22 cellular contexts compared by ENCODE assay signal in genomic region chr9:25602366-25603044, GRCh38.
DNase-seq lines count a peak whose midpoint lies in the region; ATAC-seq and TF ChIP-seq lines count a peak whose summit lies in the region.
"Had no signal": no experiment of that assay in that cellular context is flagged by ENCODE, and none has a peak within 500 bp of the region (broad histone marks: within the 10 kb centered on the region; RNA-seq: fewer than 3 reads in every experiment).

No MANE protein-coding gene starts in this region.

- H3K27me3 ChIP-seq in trophoblast cell (ENCODE audit: insufficient read depth, low read length) (no peaks in the 10 kb centered on the region), stomach (no peaks in the 10 kb centered on the region)
- H3K27me3 ChIP-seq: body of pancreas had no signal

- no peak overlapping the region for H3K18ac ChIP-seq in trophoblast cell (ENCODE audit: low read length)

- H3K4me3 ChIP-seq in trophoblast cell (ENCODE audit: low read depth, low read length) (no peak overlapping the region), stomach (no peak overlapping the region)
- H3K4me3 ChIP-seq: body of pancreas had no signal

- peak overlapping the region; percentile 51 for H3K4me2 ChIP-seq in trophoblast cell (ENCODE audit: low read length)

- DNase-seq in DMS53 treated with DMSO at 0.1 percent for 48 hours (lab: John Stamatoyannopoulos, UW; ENCODE audit: unreplicated experiment) (peak; percentile 24), islet precursor cell (peak; percentile 61), trophoblast cell (peak; percentile 25 to 84), stomach (no peak), NCI-H2171 treated with DMSO at 0.1 percent for 48 hours (lab: John Stamatoyannopoulos, UW) (no peak)
- no peak for DNase-seq in activated naive CD4-positive, alpha-beta T cell (lab: John Stamatoyannopoulos, UW)
- DNase-seq: activated CD4-positive, alpha-beta T cell treated with anti-CD3 and anti-CD28 coated beads, Interleukin-2, amount 10 ng/mL, durations not matched to agents 7 days and 5 days; activated naive CD8-positive, alpha-beta T cell treated with anti-CD3 and anti-CD28 coated beads for 36 hours; body of pancreas; DMS 273 treated with DMSO at 0.1 percent for 48 hours; GF-D8; head of caudate nucleus; IMR-90; midbrain; NCI-H1436 treated with DMSO at 0.1 percent for 48 hours; NCI-H2227 treated with DMSO at 0.1 percent for 48 hours; NCI-H748 treated with DMSO at 0.1 percent for 48 hours; SHP77; substantia nigra had no signal

- no peak overlapping the region for H3K9ac ChIP-seq in trophoblast cell (ENCODE audit: low read length)

- H2BK5ac ChIP-seq in trophoblast cell (ENCODE audit: low read depth, low read length, poor library complexity) = peak overlapping the region; percentile 89

- H4K8ac ChIP-seq in trophoblast cell (ENCODE audit: low read depth, low read length) = peak overlapping the region; percentile 79

- H3K79me1 ChIP-seq in trophoblast cell (ENCODE audit: low read length) = peaks cover 4% of the 10 kb centered on the region

- TF ChIP-seq EP300 in stomach (IDR thresholded peaks at IDR 0.05) = no peak

- WGBS in trophoblast cell (ENCODE audit: extremely low coverage, insufficient coverage, insufficient read length) = no CpG with 5 or more reads among the region's 6 CpGs
- 23 to 49% (median 31%) methylated on average over 6 of the region's 6 CpGs for WGBS in stomach, 5 donors

- no peak overlapping the region for H3K23ac ChIP-seq in trophoblast cell (ENCODE audit: low read length)

- H3K36me3 ChIP-seq in trophoblast cell (ENCODE audit: control insufficient read depth in 1 of 2, insufficient read depth in 2 of 2, low read length in 2 of 2) (no peaks in the 10 kb centered on the region), stomach (no peaks in the 10 kb centered on the region)

- H2AK5ac ChIP-seq in trophoblast cell (ENCODE audit: low read length) = no peak overlapping the region

- no peak for TF ChIP-seq POLR2A in stomach (IDR thresholded peaks at IDR 0.05)

- TF ChIP-seq CTCF in VCaP (conservative IDR thresholded peaks at IDR 0.05) = no peak
- TF ChIP-seq CTCF in stomach (IDR thresholded peaks at IDR 0.05) = no peak

- intact Hi-C loops in stomach (cut with DNase I; ENCODE audit: low total_unique reads) = no loop called here

- no peak overlapping the region for H2BK120ac ChIP-seq in trophoblast cell (ENCODE audit: insufficient read depth, low read length, poor library complexity)

- H3K27ac ChIP-seq in VCaP = peak overlapping the region; percentile 97
- peak overlapping the region; percentile 93 for H3K27ac ChIP-seq in trophoblast cell (ENCODE audit: low read depth, low read length)
- peak overlapping the region in 2 of 5 donors; percentile 15 to 57 for H3K27ac ChIP-seq in stomach
- H3K27ac ChIP-seq: body of pancreas, C4-2B had no signal

- H4K91ac ChIP-seq in trophoblast cell (ENCODE audit: low read depth, low read length) = peak overlapping the region; percentile 85

- no peaks in the 10 kb centered on the region for H3K79me2 ChIP-seq in trophoblast cell (ENCODE audit: control insufficient read depth, insufficient read depth, low read length, poor library complexity)

- no peak overlapping the region for H3K4ac ChIP-seq in trophoblast cell (ENCODE audit: low read depth, low read length)

- ATAC-seq in activated CD4-positive, CD25-positive, alpha-beta regulatory T cell treated with anti-CD3 and anti-CD28 coated beads, Interleukin-2, amount 50 U/mL, for 24 hours = no peak
- ATAC-seq: body of pancreas had no signal

- H3K9me3 ChIP-seq in trophoblast cell (ENCODE audit: insufficient read depth, low read depth, low read length) (no peaks in the 10 kb centered on the region), stomach (no peaks in the 10 kb centered on the region)
- H3K9me3 ChIP-seq: body of pancreas had no signal

- no peak overlapping the region for H3K14ac ChIP-seq in trophoblast cell (ENCODE audit: low read length)

- H4K12ac ChIP-seq in trophoblast cell (ENCODE audit: low read depth, low read length) = no peak overlapping the region

- H3K4me1 ChIP-seq in trophoblast cell (ENCODE audit: control insufficient read depth in 1 of 2, insufficient read depth in 2 of 2, low read length in 2 of 2) (peaks cover 0 to 5% of the 10 kb centered on the region in 2 experiments), stomach (peaks cover 0 to 19% (median 5%) of the 10 kb centered on the region in 4 donors)
- H3K4me1 ChIP-seq: body of pancreas had no signal

- H2AFZ ChIP-seq in trophoblast cell (ENCODE audit: insufficient read depth, low read length, poor library complexity) = no peak overlapping the region

- peak overlapping the region; percentile 91 for H2BK12ac ChIP-seq in trophoblast cell (ENCODE audit: low read length)

Comparison
In these comparisons a context has a peak if more than half of its experiments do, and no peak if none do; other contexts are left out.
1. DNase-seq: peak in DMS53 treated with DMSO at 0.1 percent for 48 hours (single experiment), islet precursor cell (single experiment) and trophoblast cell (2 of 2); none in stomach (single experiment), activated naive CD4-positive, alpha-beta T cell (0 of 4) and NCI-H2171 treated with DMSO at 0.1 percent for 48 hours (single experiment).